ENCODE assay signal across 8 cellular contexts in genomic region chr4:165207016-165207430, GRCh38. TPM values are rescaled to one million over a fixed set of nuclear protein-coding genes. Genes with fewer than 3 reads are reported as not detected.
A peak's percentile ranks its signal among the peaks of the same experiment; 100 is the strongest.
DNase-seq lines count a peak whose midpoint lies in the region; ATAC-seq and TF ChIP-seq lines count a peak whose summit lies in the region.

No MANE protein-coding gene starts in this region.

- H3K4me3 ChIP-seq in OCI-LY7 (ENCODE audit: low read depth, low read length, poor library complexity, severe bottlenecking) (peak overlapping the region; percentile 100), coronary artery (peak overlapping the region; percentile 98), mesenchymal stem cell (ENCODE audit: insufficient read depth in 1 of 2, low read depth in 1 of 2, low read length in 2 of 2) (peak overlapping the region; percentile 90 to 95)

- peaks cover 38% of the 10 kb centered on the region for H3K4me1 ChIP-seq in OCI-LY7 (ENCODE audit: insufficient read depth, low read length, poor library complexity, severe bottlenecking)
- H3K4me1 ChIP-seq in mesenchymal stem cell (ENCODE audit: control insufficient read depth, insufficient read depth, low read depth, low read length) = peaks cover 8% of the 10 kb centered on the region

- no TSS peak for BruUV-seq in OCI-LY7 (replicated peaks; lab: Mats Ljungman, UMichigan)

- H3K4ac ChIP-seq in mesenchymal stem cell (ENCODE audit: low read depth in 1 of 2, low read length in 2 of 2) = peak overlapping the region in 1 of 2 experiments; percentile 21

- H3K18ac ChIP-seq in mesenchymal stem cell (ENCODE audit: low read depth in 1 of 2, low read length in 2 of 2) = peak overlapping the region; percentile 21 to 44

- peaks cover 35% of the 10 kb centered on the region; the same call in 1 of the 2 replicates for H3K79me2 ChIP-seq in OCI-LY7 (ENCODE audit: insufficient read depth, low read depth, low read length)

- peak overlapping the region; percentile 7 for H4K91ac ChIP-seq in mesenchymal stem cell (ENCODE audit: low read length)

- H3K27ac ChIP-seq in OCI-LY7 (ENCODE audit: low read depth, low read length, poor library complexity, severe bottlenecking) = peak overlapping the region; percentile 2
- peak overlapping the region; percentile 41 to 96 for H3K27ac ChIP-seq in coronary artery
- H3K27ac ChIP-seq in mesenchymal stem cell (ENCODE audit: low read length, poor library complexity, severe bottlenecking) = no peak overlapping the region

- POLR2A ChIA-PET in OCI-LY7 (lab: Charles Lee) = interaction anchor here (1.0 kb wide), 1 partner anchor 11 kb away, joined by 4 read pairs; no protein-coding TSS in a partner anchor

- peaks cover 11% of the 10 kb centered on the region; the same call in 1 of the 2 replicates for H4K20me1 ChIP-seq in OCI-LY7 (ENCODE audit: insufficient read depth, low read length)

- H2AK5ac ChIP-seq in mesenchymal stem cell (ENCODE audit: low read length, severe bottlenecking) = no peak overlapping the region

- peak; percentile 63 for DNase-seq in Ammon's horn (ENCODE audit: low spot score)
- DNase-seq in OCI-LY7 (ENCODE audit: low spot score) = peak; percentile 41
- DNase-seq in coronary artery (ENCODE audit: low spot score) = no peak
- DNase-seq in mesenchymal stem cell = no peak
- DNase-seq in type B pancreatic cell (ENCODE audit: extremely low spot score, unreplicated experiment) = no peak
- no peak for DNase-seq in AG20443 (ENCODE audit: low spot score)

- H3K79me1 ChIP-seq in mesenchymal stem cell (replicated peaks; ENCODE audit: low read length, poor library complexity, severe bottlenecking) = peaks cover 8% of the 10 kb centered on the region

- intact Hi-C loops in OCI-LY7 (cut with micrococcal nuclease; ENCODE audit: unreplicated experiment) = loop anchor here (1.0 to 10.0 kb wide), 3 partner anchors 50 to 252 kb away; partner anchors contain the start of gene MSMO1

- peak overlapping the region; percentile 97 for H2BK15ac ChIP-seq in mesenchymal stem cell (ENCODE audit: low read depth, poor library complexity, severe bottlenecking)

- H2BK12ac ChIP-seq in mesenchymal stem cell (ENCODE audit: low read length in 2 of 2) = no peak overlapping the region

- H3K9ac ChIP-seq in mesenchymal stem cell (ENCODE audit: low read length) = peak overlapping the region; percentile 73

- H3K27me3 ChIP-seq in mesenchymal stem cell (ENCODE audit: control insufficient read depth in 1 of 2, insufficient read depth in 1 of 2, low read length in 2 of 2) = no peaks in the 10 kb centered on the region

- no peaks in the 10 kb centered on the region for H3K9me3 ChIP-seq in OCI-LY7 (ENCODE audit: low read length)
- H3K9me3 ChIP-seq in mesenchymal stem cell (ENCODE audit: control insufficient read depth, low read length) = no peaks in the 10 kb centered on the region

- H3K4me2 ChIP-seq in OCI-LY7 (ENCODE audit: low read length) (peak overlapping the region; percentile 80), mesenchymal stem cell (ENCODE audit: low read length, poor library complexity, severe bottlenecking) (peak overlapping the region; percentile 80)

- H2AFZ ChIP-seq in OCI-LY7 (ENCODE audit: low read length) (peak overlapping the region; percentile 82), mesenchymal stem cell (ENCODE audit: low read depth, low read length) (peak overlapping the region; percentile 85)

- peak overlapping the region; percentile 95 for H3K4me3 Mint-ChIP-seq in type B pancreatic cell

- H3K36me3 Mint-ChIP-seq in type B pancreatic cell = no peaks in the 10 kb centered on the region

- H3K27ac Mint-ChIP-seq in type B pancreatic cell = peak overlapping the region; percentile 67

- H2BK5ac ChIP-seq in mesenchymal stem cell (ENCODE audit: low read depth, low read length, poor library complexity, severe bottlenecking) = no peak overlapping the region

- peaks cover 21% of the 10 kb centered on the region for H3K27me3 Mint-ChIP-seq in type B pancreatic cell

- H3K4me1 Mint-ChIP-seq in type B pancreatic cell (ENCODE audit: unreplicated experiment) = peaks cover 16% of the 10 kb centered on the region

- TF ChIP-seq CTCF in OCI-LY7 (conservative IDR thresholded peaks at IDR 0.05; ENCODE audit: low read length) (no peak), coronary artery (IDR thresholded peaks at IDR 0.05) (no peak), type B pancreatic cell (conservative IDR thresholded peaks at IDR 0.05) (no peak)

- peak overlapping the region; percentile 19 for H4K8ac ChIP-seq in mesenchymal stem cell (ENCODE audit: low read length)

- 2% methylated on average over 14 of the region's 28 CpGs for WGBS in mesenchymal stem cell

- no peaks in the 10 kb centered on the region for H3K9me3 Mint-ChIP-seq in type B pancreatic cell

- CTCF ChIA-PET in OCI-LY7 (lab: Charles Lee; ENCODE audit: unreplicated experiment) = no interaction called here

- H3K36me3 ChIP-seq in OCI-LY7 (ENCODE audit: insufficient read depth, low read length) (no peaks in the 10 kb centered on the region), mesenchymal stem cell (ENCODE audit: control insufficient read depth in 1 of 2, insufficient read depth in 2 of 2, low read depth in 1 of 2, low read length in 2 of 2) (no peaks in the 10 kb centered on the region)

- H3K14ac ChIP-seq in mesenchymal stem cell (ENCODE audit: low read length in 2 of 2) = no peak overlapping the region

- peak; percentile 21 for ATAC-seq in GM18508 (IDR thresholded peaks at IDR 0.05; ENCODE audit: insufficient read depth, unreplicated experiment)
- peak; percentile 33 for ATAC-seq in HG02938 (IDR thresholded peaks at IDR 0.05; ENCODE audit: unreplicated experiment)

- peak overlapping the region; percentile 61 for H2BK120ac ChIP-seq in mesenchymal stem cell (ENCODE audit: low read depth, low read length)

- no peak overlapping the region for H3K23ac ChIP-seq in mesenchymal stem cell (ENCODE audit: low read length in 2 of 2)

- no peaks in the 10 kb centered on the region for H3K9me2 ChIP-seq in OCI-LY7 (ENCODE audit: insufficient read depth, low read length)

RNA-seq across cellular contexts. Expression of gene KLHL2, which starts 0.3 kb away (rescaled TPM):
- total RNA-seq in OCI-LY7 (2014; rRNA removed; shearing (Covaris generic)) = 21.9 and 27.9 TPM in 2 replicates
- 33.8 and 39.6 TPM in 2 replicates for total RNA-seq in OCI-LY7 (2022)
- polyA plus RNA-seq in mesenchymal stem cell (2013, experiment 1 of 2) = 7.5 TPM
- polyA plus RNA-seq in mesenchymal stem cell (2013, experiment 2 of 2) = 7.2 TPM
- total RNA-seq in type B pancreatic cell (ENCODE audit: low replicate concordance) = 14.1 and 15.6 TPM in 2 replicates

Comparison
In these comparisons a context has a peak if more than half of its experiments do, and no peak if none do; other contexts are left out.
1. DNase-seq: peak in Ammon's horn (single experiment) and OCI-LY7 (single experiment); none in coronary artery (single experiment), mesenchymal stem cell (single experiment), type B pancreatic cell (single experiment) and AG20443 (single experiment).
2. Peak in every context shown above with its lines, with median percentiles within 50 percentile points of each other: H3K4me3 ChIP-seq.